ENCODE assay signal across 21 cellular contexts in the genomic region with DNA sequence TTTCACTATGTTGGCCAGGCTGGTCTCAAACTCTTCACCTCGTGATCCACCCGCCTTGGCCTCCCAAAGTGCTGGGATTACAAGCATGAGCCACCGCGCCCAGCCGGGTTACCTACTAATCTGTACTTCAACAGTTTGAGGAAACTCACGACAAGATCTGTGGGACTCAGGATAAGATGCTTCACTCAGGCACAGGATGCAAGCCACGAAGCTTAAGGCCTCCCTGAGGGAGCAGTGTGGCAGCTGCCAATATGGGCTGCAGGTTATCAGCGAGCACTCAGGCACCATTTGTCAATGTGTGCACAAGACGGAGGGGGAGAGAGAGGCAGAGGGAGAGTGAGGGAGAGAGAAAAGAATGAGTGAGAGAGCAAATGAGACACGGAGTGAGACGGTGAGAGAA.
DNase-seq lines count a peak whose midpoint lies in the region; FAIRE-seq and TF ChIP-seq lines count a peak whose summit lies in the region.
"Had no signal": no experiment of that assay in that cellular context is flagged by ENCODE, and none has a peak within 500 bp of the region (broad histone marks: within the 10 kb centered on the region; RNA-seq: fewer than 3 reads in every experiment).

No MANE protein-coding gene starts in this region.

- H3K4me1 Mint-ChIP-seq in endodermal cell, result peaks cover 32% of the 10 kb centered on the region
- peaks cover 24% of the 10 kb centered on the region for H3K4me1 Mint-ChIP-seq in nephron progenitor cell
- peaks cover 5% of the 10 kb centered on the region for H3K4me1 Mint-ChIP-seq in type B pancreatic cell (ENCODE audit: unreplicated experiment)
- H3K4me1 Mint-ChIP-seq: B cell had no signal

- H3K27me3 Mint-ChIP-seq in endodermal cell (ENCODE audit: insufficient read depth) (no peaks in the 10 kb centered on the region), nephron progenitor cell (ENCODE audit: low read depth, poor library complexity) (peaks cover 9% of the 10 kb centered on the region), type B pancreatic cell (peaks cover 15% of the 10 kb centered on the region)

- H3K9ac ChIP-seq in NT2/D1 (ENCODE audit: insufficient read length, low read depth) (peak overlapping the region; percentile 43), endodermal cell (ENCODE audit: extremely low read depth, low read length, poor library complexity, severe bottlenecking) (no peak overlapping the region)

- peak overlapping the region; percentile 77 for H3K27ac Mint-ChIP-seq in endodermal cell
- peak overlapping the region; percentile 56 for H3K27ac Mint-ChIP-seq in nephron progenitor cell
- peak overlapping the region; percentile 30 for H3K27ac Mint-ChIP-seq in type B pancreatic cell
- H3K27ac Mint-ChIP-seq: B cell; CD8-positive, alpha-beta T cell had no signal

- H3K4me3 ChIP-seq in NT2/D1 (ENCODE audit: insufficient read length, low read depth) (no peak overlapping the region), endodermal cell (ENCODE audit: low read length) (no peak overlapping the region)
- H3K4me3 ChIP-seq: GM12878, PC-9, SJCRH30 had no signal

- no peak for FAIRE-seq in frontal cortex (lab: Jason Lieb, UNC)
- FAIRE-seq: GM12878 had no signal

- DNase-seq in NT2/D1 (ENCODE audit: low read depth, low spot score), result no peak
- no peak for DNase-seq in endodermal cell
- DNase-seq in nephron progenitor cell, result no peak
- no peak for DNase-seq in type B pancreatic cell (ENCODE audit: extremely low spot score, unreplicated experiment)
- no peak for DNase-seq in DMS53 treated with DMSO at 0.1 percent for 48 hours (lab: John Stamatoyannopoulos, UW; ENCODE audit: unreplicated experiment)
- DNase-seq in cerebellar nuclear complex (lab: John Stamatoyannopoulos, UW), result no peak
- DNase-seq in frontal cortex (ENCODE audit: low spot score in 2 of 2), result no peak
- DNase-seq: Caco-2, DMS79, EL, GDM1, NCI-H1105, NCI-H146, NCI-H1930, NCI-H2227 treated with DMSO at 0.1 percent for 48 hours, PC-9, SJCRH30 had no signal

- H3K9me3 Mint-ChIP-seq in endodermal cell, result no peaks in the 10 kb centered on the region
- H3K9me3 Mint-ChIP-seq in nephron progenitor cell, result no peaks in the 10 kb centered on the region
- no peaks in the 10 kb centered on the region for H3K9me3 Mint-ChIP-seq in type B pancreatic cell
- H3K9me3 Mint-ChIP-seq: CD8-positive, alpha-beta T cell had no signal

- no peaks in the 10 kb centered on the region for H3K9me3 ChIP-seq in NT2/D1 (ENCODE audit: insufficient read depth, low read length)
- H3K9me3 ChIP-seq in endodermal cell (ENCODE audit: control insufficient read depth, low read length), result no peaks in the 10 kb centered on the region
- H3K9me3 ChIP-seq: Caco-2, SJCRH30 had no signal

- H3K36me3 Mint-ChIP-seq in endodermal cell (ENCODE audit: low read depth), result no peaks in the 10 kb centered on the region
- H3K36me3 Mint-ChIP-seq in nephron progenitor cell (ENCODE audit: low read depth), result no peaks in the 10 kb centered on the region
- H3K36me3 Mint-ChIP-seq in type B pancreatic cell, result no peaks in the 10 kb centered on the region
- H3K36me3 Mint-ChIP-seq: CD8-positive, alpha-beta T cell had no signal

- whole genome bisulfite sequencing in endodermal cell (ENCODE audit: insufficient coverage in 1 of 2, insufficient read length in 1 of 2), 2 experiments, result 87 to 89% methylated on average over 10 to 11 of the region's 11 CpGs

- H3K4me3 Mint-ChIP-seq in endodermal cell (no peak overlapping the region), nephron progenitor cell (no peak overlapping the region), type B pancreatic cell (no peak overlapping the region)
- H3K4me3 Mint-ChIP-seq: B cell; CD8-positive, alpha-beta T cell had no signal

- peaks cover 14% of the 10 kb centered on the region for H3K4me1 ChIP-seq in NT2/D1 (ENCODE audit: insufficient read depth, insufficient read length)
- no peaks in the 10 kb centered on the region for H3K4me1 ChIP-seq in endodermal cell (ENCODE audit: control insufficient read depth, insufficient read depth, low read length)
- H3K4me1 ChIP-seq: Caco-2, SJCRH30 had no signal

- H3K27ac ChIP-seq in endodermal cell (ENCODE audit: low read depth, low read length), result no peak overlapping the region
- H3K27ac ChIP-seq: C4-2B, PC-9, SJCRH30 had no signal

- TF ChIP-seq CTCF in endodermal cell (conservative IDR thresholded peaks at IDR 0.05) (no peak), nephron progenitor cell (IDR thresholded peaks at IDR 0.05) (no peak), type B pancreatic cell (conservative IDR thresholded peaks at IDR 0.05) (no peak)

- H3K27me3 ChIP-seq in NT2/D1 (ENCODE audit: insufficient read depth, insufficient read length), result no peaks in the 10 kb centered on the region
- H3K27me3 ChIP-seq in endodermal cell (ENCODE audit: control insufficient read depth, insufficient read depth, low read length, poor library complexity, severe bottlenecking), result no peaks in the 10 kb centered on the region

- H3K36me3 ChIP-seq in NT2/D1 (ENCODE audit: insufficient read depth, insufficient read length, low read length), result no peaks in the 10 kb centered on the region
- H3K36me3 ChIP-seq in endodermal cell (ENCODE audit: control insufficient read depth, insufficient read depth, low read length), result no peaks in the 10 kb centered on the region
- H3K36me3 ChIP-seq: SJCRH30 had no signal
